In the genomic region with DNA sequence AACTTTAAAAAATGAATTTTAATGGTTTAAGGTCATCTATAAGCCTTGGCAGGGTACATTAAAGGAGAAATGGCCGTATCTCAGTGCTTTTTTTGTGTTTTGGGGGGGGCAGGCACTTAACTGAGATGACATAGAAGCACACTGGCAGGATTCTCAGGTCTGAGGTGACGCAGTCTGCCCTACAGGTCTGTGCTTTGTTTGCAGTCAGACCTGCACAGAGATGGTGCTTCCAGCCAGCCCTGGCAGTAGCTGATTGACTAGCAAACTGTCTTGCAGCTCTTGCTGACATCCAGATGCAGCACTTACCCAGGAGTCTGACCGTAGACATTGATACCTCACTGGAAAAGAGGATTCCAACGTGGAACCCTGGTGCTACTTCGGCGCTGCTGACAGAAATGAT, we compare ENCODE assay signal across 20 cellular contexts.
DNase-seq lines count a peak whose midpoint lies in the region; ATAC-seq and TF ChIP-seq lines count a peak whose summit lies in the region.
"Had no signal": no experiment of that assay in that cellular context is flagged by ENCODE, and none has a peak within 500 bp of the region (broad histone marks: within the 10 kb centered on the region; RNA-seq: fewer than 3 reads in every experiment).

No MANE protein-coding gene starts in this region.

- H3K27me3 ChIP-seq in DND-41 (ENCODE audit: insufficient read depth, low read length, poor library complexity) (no peaks in the 10 kb centered on the region), SU-DHL-6 (ENCODE audit: low read length) (no peaks in the 10 kb centered on the region), dorsolateral prefrontal cortex (no peaks in the 10 kb centered on the region), H7 (ENCODE audit: control insufficient read depth, insufficient read depth, low read length) (no peaks in the 10 kb centered on the region)
- H3K27me3 ChIP-seq: BLaER1 had no signal

- ATAC-seq in DND-41 (ENCODE audit: insufficient read depth, low read depth): no peak
- ATAC-seq: CD8-positive, alpha-beta T cell had no signal

- no peaks in the 10 kb centered on the region for H3K9me2 ChIP-seq in SU-DHL-6 (replicated peaks; ENCODE audit: insufficient read depth, low read length)

- no peaks in the 10 kb centered on the region for H3K9me3 ChIP-seq in DND-41 (ENCODE audit: insufficient read depth, low read length, severe bottlenecking)
- no peaks in the 10 kb centered on the region for H3K9me3 ChIP-seq in SU-DHL-6 (ENCODE audit: insufficient read depth, low read length)
- H3K9me3 ChIP-seq: BLaER1, Caco-2 had no signal

- no peaks in the 10 kb centered on the region for H3K36me3 ChIP-seq in DND-41 (ENCODE audit: insufficient read depth, low read length)
- H3K36me3 ChIP-seq in SU-DHL-6 (ENCODE audit: low read length): no peaks in the 10 kb centered on the region
- no peaks in the 10 kb centered on the region for H3K36me3 ChIP-seq in H7 (replicated peaks; ENCODE audit: control insufficient read depth, insufficient read depth, low read length)
- H3K36me3 ChIP-seq: BLaER1 had no signal

- intact Hi-C loops in dorsolateral prefrontal cortex (cut with DNase I): loop anchor here in 1 of 2 donors (10.0 kb wide), 1 partner anchor 254 kb away; the partner anchor contains the start of gene FOXC1

- H3K4me2 ChIP-seq in DND-41 (ENCODE audit: insufficient read depth, low read length) (no peak overlapping the region), SU-DHL-6 (ENCODE audit: low read depth, low read length, poor library complexity, severe bottlenecking) (peak overlapping the region; percentile 61)
- H3K4me2 ChIP-seq: BLaER1 had no signal

- H3F3A ChIP-seq in SU-DHL-6 (ENCODE audit: insufficient read depth): peaks cover 61% of the 10 kb centered on the region

- peak overlapping the region; percentile 63 for H3K27ac Mint-ChIP-seq in osteocyte (ENCODE audit: unreplicated experiment)
- H3K27ac Mint-ChIP-seq: B cell; CD4-positive, CD25-positive, alpha-beta regulatory T cell; CD8-positive, alpha-beta T cell had no signal

- H3K27ac ChIP-seq in DND-41 (ENCODE audit: low read length) (0 out of 2 replicates have a peak overlapping the region, but pooled peaks have one; percentile 11), SU-DHL-6 (ENCODE audit: low read depth, low read length) (peak overlapping the region; percentile 92), dorsolateral prefrontal cortex (no peak overlapping the region)
- H3K27ac ChIP-seq: 22Rv1, BLaER1, C4-2B had no signal

- H3K4me3 ChIP-seq in DND-41 (ENCODE audit: low read depth in 1 of 2, low read length in 2 of 2) (no peak overlapping the region), SU-DHL-6 (ENCODE audit: insufficient read depth, low read length, poor library complexity, severe bottlenecking) (no peak overlapping the region), dorsolateral prefrontal cortex (no peak overlapping the region), H7 (ENCODE audit: insufficient read depth, low read depth, low read length) (no peak overlapping the region)
- H3K4me3 ChIP-seq: BLaER1 had no signal

- H3K9me3 Mint-ChIP-seq in osteocyte (ENCODE audit: unreplicated experiment): no peaks in the 10 kb centered on the region
- H3K9me3 Mint-ChIP-seq: CD8-positive, alpha-beta T cell had no signal

- H3K79me2 ChIP-seq in DND-41 (ENCODE audit: insufficient read depth, low read length) (no peaks in the 10 kb centered on the region), SU-DHL-6 (ENCODE audit: insufficient read depth, low read length) (no peaks in the 10 kb centered on the region)

- peaks cover 43% of the 10 kb centered on the region for H3K4me1 ChIP-seq in DND-41 (ENCODE audit: insufficient read depth, low read length)

- H2AFZ ChIP-seq in DND-41 (ENCODE audit: low read depth, low read length): no peak overlapping the region
- peak overlapping the region; percentile 7 for H2AFZ ChIP-seq in SU-DHL-6 (ENCODE audit: low read depth, low read length, severe bottlenecking)

- DNase-seq in DND-41 (no peak), NCI-H69 (lab: John Stamatoyannopoulos, UW) (peak; percentile 17), osteocyte (ENCODE audit: extremely low spot score, unreplicated experiment) (no peak), dorsolateral prefrontal cortex (no peak), iPS-NIHi7 (ENCODE audit: extremely low spot score) (no peak), H7 (no peak), DMS 273 (lab: John Stamatoyannopoulos, UW; ENCODE audit: unreplicated experiment) (no peak)
- DNase-seq: Caco-2; CD4-positive, CD25-positive, alpha-beta regulatory T cell; CD8-positive, alpha-beta T cell; DMS 273 treated with DMSO at 0.1 percent for 48 hours; DMS79; GF-D8; GOT3; HCEC 1CT had no signal

- H3K4me1 Mint-ChIP-seq in osteocyte (ENCODE audit: unreplicated experiment): peaks cover 43% of the 10 kb centered on the region

- H3K36me3 Mint-ChIP-seq in osteocyte (ENCODE audit: unreplicated experiment): peaks cover 1% of the 10 kb centered on the region
- H3K36me3 Mint-ChIP-seq: CD4-positive, CD25-positive, alpha-beta regulatory T cell; CD8-positive, alpha-beta T cell had no signal

- TF ChIP-seq CTCF in DND-41 (IDR thresholded peaks at IDR 0.05; ENCODE audit: borderline replicate concordance, extremely low read depth, low read length, poor library complexity, severe bottlenecking) (no peak), SU-DHL-6 (IDR thresholded peaks at IDR 0.05; ENCODE audit: insufficient read depth, low read length, poor library complexity, severe bottlenecking) (no peak), osteocyte (IDR thresholded peaks at IDR 0.05) (no peak), dorsolateral prefrontal cortex (IDR thresholded peaks at IDR 0.05 in 54 of 56, conservative IDR thresholded peaks at IDR 0.05 in 2 of 56; ENCODE audit: low read depth in 1 of 56, partially characterized antibody in 56 of 56) (no peak)

- no peaks in the 10 kb centered on the region for H3K27me3 Mint-ChIP-seq in osteocyte (ENCODE audit: unreplicated experiment)
- H3K27me3 Mint-ChIP-seq: B cell; CD4-positive, CD25-positive, alpha-beta regulatory T cell had no signal

- H4K20me1 ChIP-seq in DND-41 (ENCODE audit: insufficient read depth, low read length) (no peaks in the 10 kb centered on the region), SU-DHL-6 (ENCODE audit: low read depth, low read length) (no peaks in the 10 kb centered on the region)
- H4K20me1 ChIP-seq: BLaER1 had no signal

- no peak overlapping the region for H3K4me3 Mint-ChIP-seq in osteocyte (ENCODE audit: unreplicated experiment)
- H3K4me3 Mint-ChIP-seq: B cell; CD8-positive, alpha-beta T cell had no signal

- H3K9ac ChIP-seq in DND-41 (ENCODE audit: low read depth, low read length) (no peak overlapping the region), SU-DHL-6 (ENCODE audit: low read length) (0 out of 2 replicates have a peak overlapping the region, but pooled peaks have one; percentile 32)
- H3K9ac ChIP-seq: BLaER1 had no signal

Comparison
In these comparisons a context has a peak if more than half of its experiments do, and no peak if none do; other contexts are left out.
1. H3K27ac ChIP-seq: peak in DND-41 (single experiment) and SU-DHL-6 (single experiment); none in dorsolateral prefrontal cortex (0 of 59).